In genomic region chr2:101253013-101253712, GRCh38 we compare ENCODE assay signal across 8 cellular contexts. TPM values are rescaled to one million over a fixed set of nuclear protein-coding genes. Genes with fewer than 3 reads are reported as not detected.
DNase-seq lines count a peak whose midpoint lies in the region; ATAC-seq, FAIRE-seq and TF ChIP-seq lines count a peak whose summit lies in the region.

No MANE protein-coding gene starts in this region.

- H3K27ac Mint-ChIP-seq in central memory CD8-positive, alpha-beta T cell (ENCODE audit: low read depth) = peak overlapping the region; percentile 94

- peak; percentile 60 for DNase-seq in GM12891 (ENCODE audit: insufficient read length, low spot score)
- no peak for DNase-seq in HCT116 (ENCODE audit: low read depth, low spot score)
- DNase-seq in MV-4-11 (lab: John Stamatoyannopoulos, UW) = peak; percentile 51
- DNase-seq in central memory CD8-positive, alpha-beta T cell (ENCODE audit: low spot score in 2 of 2) = peak in 1 of 2 donors; percentile 69
- DNase-seq in left kidney (ENCODE audit: low read depth, low spot score) = peak; percentile 82
- DNase-seq in stimulated activated CD4-positive, alpha-beta T cell treated with anti-CD3 and anti-CD28 coated beads, Interleukin-4, amount 100 ng/mL, for 1 hour = peak; percentile 68
- DNase-seq in dedifferentiated amniotic fluid mesenchymal stem cell (ENCODE audit: extremely low spot score) = no peak

- no peaks in the 10 kb centered on the region for H3K27me3 Mint-ChIP-seq in central memory CD8-positive, alpha-beta T cell

- H2AFZ ChIP-seq in HCT116 (ENCODE audit: low read depth, low read length, poor library complexity, severe bottlenecking) = no peak overlapping the region

- H3K36me3 Mint-ChIP-seq in central memory CD8-positive, alpha-beta T cell (ENCODE audit: insufficient read depth) = peaks cover 30% of the 10 kb centered on the region

- peak; percentile 61 for FAIRE-seq in GM12891 (lab: Jason Lieb, UNC)

- H3K4me2 ChIP-seq in HCT116 (ENCODE audit: low read length) = peak overlapping the region; percentile 97

- intact Hi-C loops in HCT116 (cut with micrococcal nuclease) = loop anchor here (5.0 kb wide), 2 partner anchors 134 to 646 kb away; partner anchors contain the start of gene CREG2

- H3K4me3 Mint-ChIP-seq in central memory CD8-positive, alpha-beta T cell = peak overlapping the region; percentile 98

- H3K9me2 ChIP-seq in HCT116 (ENCODE audit: insufficient read depth) = no peaks in the 10 kb centered on the region

- H3K36me3 ChIP-seq in HCT116 (ENCODE audit: control insufficient read depth in 1 of 2, insufficient read depth in 2 of 2, low read length in 2 of 2) = 0 out of 4 replicates have a peak, but pooled peaks cover 2 to 3% of the 10 kb centered on the region in 2 experiments

- peaks cover 21 to 53% of the 10 kb centered on the region in 2 experiments for H3K4me1 ChIP-seq in HCT116 (ENCODE audit: control insufficient read depth in 1 of 2, insufficient read depth in 2 of 2, low read length in 2 of 2)

- POLR2A ChIA-PET in HCT116 (lab: Charles Lee) = interaction anchor here (1.2 to 2.1 kb wide), 2 partner anchors 12 to 48 kb away, joined by 3 to 5 read pairs; no protein-coding TSS in a partner anchor

- H3K9ac ChIP-seq in HCT116 (ENCODE audit: low read length) = peak overlapping the region; percentile 87

- BruUV-seq in HCT116 (replicated peaks; lab: Mats Ljungman, UMichigan) = no TSS peak

- RAD21 ChIA-PET in HCT116 (lab: Charles Lee; ENCODE audit: low non-redundant PET in 1 of 2, low total read pairs in 2 of 2, uncharacterized antibody in 2 of 2, unreplicated experiment in 2 of 2) = no interaction called here

- no peak for TF ChIP-seq RAD21 in HCT116 (IDR thresholded peaks at IDR 0.05; ENCODE audit: low read depth)

- no peaks in the 10 kb centered on the region for H4K20me1 ChIP-seq in HCT116 (ENCODE audit: insufficient read depth)

- H3K4me1 Mint-ChIP-seq in central memory CD8-positive, alpha-beta T cell = peaks cover 44% of the 10 kb centered on the region

- no peaks in the 10 kb centered on the region for H3K9me3 ChIP-seq in HCT116 (ENCODE audit: control insufficient read depth in 1 of 2, insufficient read depth in 1 of 2, low read depth in 1 of 2, low read length in 2 of 2)

- peaks cover 50% of the 10 kb centered on the region for H3K79me2 ChIP-seq in HCT116 (ENCODE audit: insufficient read depth, low read length)

- H3K9me3 Mint-ChIP-seq in central memory CD8-positive, alpha-beta T cell = no peaks in the 10 kb centered on the region

- TF ChIP-seq POLR2A in GM12891 (IDR thresholded peaks at IDR 0.05; ENCODE audit: low read depth, low read length) = peak; percentile 49; the same call in 1 of the 2 replicates
- no peak for TF ChIP-seq POLR2A in HCT116 (IDR thresholded peaks at IDR 0.05; ENCODE audit: borderline replicate concordance, extremely low read depth, insufficient read depth, insufficient read length)

- CTCF ChIA-PET in HCT116 (lab: Charles Lee) = interaction anchor here (0.6 to 1.5 kb wide), 4 partner anchors 13 to 215 kb away, joined by 3 to 8 read pairs (median 4); no protein-coding TSS in a partner anchor

- no peaks in the 10 kb centered on the region for H3K27me3 ChIP-seq in HCT116 (ENCODE audit: insufficient read depth, low read length)

- peak; percentile 32 for ATAC-seq in HCT116
- peak; percentile 83 for ATAC-seq in central memory CD8-positive, alpha-beta T cell (replicated peaks; ENCODE audit: extremely low read depth, poor library complexity, severe bottlenecking)

- peak overlapping the region; percentile 84 to 91 for H3K4me3 ChIP-seq in HCT116 (replicated peaks in 1 of 2; ENCODE audit: low read depth in 1 of 2, low read length in 2 of 2)

- no peak for TF ChIP-seq CTCF in HCT116 (IDR thresholded peaks at IDR 0.05 in 2 of 3, conservative IDR thresholded peaks at IDR 0.05 in 1 of 3; ENCODE audit: borderline replicate concordance in 1 of 3, insufficient read depth in 1 of 3, low read depth in 2 of 3, low read length in 2 of 3)
- no peak for TF ChIP-seq CTCF in VCaP (conservative IDR thresholded peaks at IDR 0.05)

- peak overlapping the region; percentile 90 for H3K27ac ChIP-seq in HCT116 (ENCODE audit: low read depth, low read length)
- H3K27ac ChIP-seq in VCaP = peak overlapping the region; percentile 98

TF ChIP-seq in GM12891, 5 proteins besides CTCF, POLR2A, EP300 and RAD21:
- TF ChIP-seq TAF1 (IDR thresholded peaks at IDR 0.05; ENCODE audit: low read depth, low read length) (0 out of 2 replicates have a peak, but pooled peaks have one; percentile 40), SPI1 (IDR thresholded peaks at IDR 0.05; ENCODE audit: low read depth, low read length) (peak; percentile 63), POU2F2 (IDR thresholded peaks at IDR 0.05; ENCODE audit: low read depth, low read length) (0 out of 2 replicates have a peak, but pooled peaks have one; percentile 11), POLR2AphosphoS5 (IDR thresholded peaks at IDR 0.05; ENCODE audit: low read depth, low read length) (no peak; the same call in 1 of the 2 replicates)

TF ChIP-seq in HCT116, 20 proteins besides CTCF, POLR2A, EP300 and RAD21:
- TF ChIP-seq POLR2AphosphoS5 (IDR thresholded peaks at IDR 0.05; ENCODE audit: low read depth, low read length) = no peak
- TF ChIP-seq EZH2 (IDR thresholded peaks at IDR 0.05) = no peak
- peak; percentile 96 for TF ChIP-seq ZFX (IDR thresholded peaks at IDR 0.05)
- TF ChIP-seq SIN3A (IDR thresholded peaks at IDR 0.05; ENCODE audit: low read depth) = peak; percentile 24; the same call in 1 of the 2 replicates

RNA-seq across cellular contexts. Expression of gene CNOT11, which starts 0.5 kb away (rescaled TPM):
- 31.4 TPM for polyA plus RNA-seq in GM12891 (2012; ENCODE audit: low read depth, missing spikeins)
- total RNA-seq in HCT116 (2021; ENCODE audit: unreplicated experiment) = 57.8 TPM
- 22.7 and 29.4 TPM in 2 replicates for polyA plus RNA-seq in HCT116 (2012)

RNA-seq across cellular contexts. Expression of gene RNF149, which starts 55.3 kb away (rescaled TPM):
- 6.3 TPM for polyA plus RNA-seq in GM12891 (2012; ENCODE audit: low read depth, missing spikeins)
- 40.2 TPM for total RNA-seq in HCT116 (2021; ENCODE audit: unreplicated experiment)
- 17.1 and 20.1 TPM in 2 replicates for polyA plus RNA-seq in HCT116 (2012)

Comparison
In these comparisons a context has a peak if more than half of its experiments do, and no peak if none do; other contexts are left out.
1. DNase-seq: peak in GM12891 (single experiment), MV-4-11 (single experiment), left kidney (single experiment) and stimulated activated CD4-positive, alpha-beta T cell treated with anti-CD3 and anti-CD28 coated beads, Interleukin-4, amount 100 ng/mL, for 1 hour (single experiment); none in HCT116 (single experiment) and dedifferentiated amniotic fluid mesenchymal stem cell (single experiment).